6 cellular contexts compared by ENCODE assay signal in genomic region chr7:100895956-100896742, GRCh38. TPM values are rescaled to one million over a fixed set of nuclear protein-coding genes. Genes with fewer than 3 reads are reported as not detected.
A peak's percentile ranks its signal among the peaks of the same experiment; 100 is the strongest.
DNase-seq lines count a peak whose midpoint lies in the region; ATAC-seq, FAIRE-seq and TF ChIP-seq lines count a peak whose summit lies in the region.

No MANE protein-coding gene starts in this region.

- intact Hi-C loops in pancreas (cut with DNase I) = loop anchor here in 2 of 3 donors (2.0 to 10.0 kb wide), 2 partner anchors 165 to 169 kb away; no protein-coding TSS in a partner anchor
- intact Hi-C loops in posterior vena cava (cut with DNase I) = loop anchor here in 1 of 2 donors (5.0 kb wide), 1 partner anchor 166 kb away; no protein-coding TSS in a partner anchor

- FAIRE-seq in pancreas (lab: Jason Lieb, UNC) = no peak

- no peaks in the 10 kb centered on the region for H3K36me3 ChIP-seq in pancreas

- CTCF ChIA-PET in activated CD4-positive, alpha-beta T cell treated with anti-CD3 and anti-CD28 coated beads, Interleukin-2, amount 10 ng/mL, durations not matched to agents 7 days and 5 days (lab: Charles Lee) = interaction anchor here (0.6 to 2.3 kb wide), 3 partner anchors 42 to 166 kb away, joined by 3 to 10 read pairs (median 3); no protein-coding TSS in a partner anchor

- peak overlapping the region in 2 of 4 donors; percentile 57 to 72 for H3K27ac ChIP-seq in pancreas

- POLR2A ChIA-PET in activated CD4-positive, alpha-beta T cell treated with anti-CD3 and anti-CD28 coated beads, Interleukin-2, amount 10 ng/mL, durations not matched to agents 7 days and 5 days (lab: Charles Lee) = no interaction called here

- peaks cover 21% of the 10 kb centered on the region for H3K4me1 Mint-ChIP-seq in activated CD4-positive, alpha-beta T cell treated with anti-CD3 and anti-CD28 coated beads, Interleukin-2, amount 10 ng/mL, durations not matched to agents 7 days and 5 days

- ATAC-seq in pancreas (peak; percentile 33 to 66 (median 60)), GM21447 (IDR thresholded peaks at IDR 0.05; ENCODE audit: unreplicated experiment) (no peak)

- H3K9me3 ChIP-seq in pancreas = no peaks in the 10 kb centered on the region

- peak overlapping the region; percentile 55 for H3K4me3 Mint-ChIP-seq in activated CD4-positive, alpha-beta T cell treated with anti-CD3 and anti-CD28 coated beads, Interleukin-2, amount 10 ng/mL, durations not matched to agents 7 days and 5 days

- TF ChIP-seq CTCF in choroid plexus epithelial cell (conservative IDR thresholded peaks at IDR 0.05; ENCODE audit: low read depth, low read length) (no peak), pancreas (IDR thresholded peaks at IDR 0.05) (no peak)

- peaks cover 0 to 16% (median 5%) of the 10 kb centered on the region in 3 donors for H3K4me1 ChIP-seq in pancreas

- no peaks in the 10 kb centered on the region for H3K9me3 Mint-ChIP-seq in activated CD4-positive, alpha-beta T cell treated with anti-CD3 and anti-CD28 coated beads, Interleukin-2, amount 10 ng/mL, durations not matched to agents 7 days and 5 days

- 5 to 6% methylated on average over 50 to 55 of the region's 55 CpGs for WGBS in pancreas, 2 donors

- peaks cover 49% of the 10 kb centered on the region for H3K27me3 Mint-ChIP-seq in activated CD4-positive, alpha-beta T cell treated with anti-CD3 and anti-CD28 coated beads, Interleukin-2, amount 10 ng/mL, durations not matched to agents 7 days and 5 days

- H3K4me3 ChIP-seq in choroid plexus epithelial cell (ENCODE audit: low read depth, low read length) = peak overlapping the region; percentile 30
- peak overlapping the region in 2 of 4 donors; percentile 60 to 67 for H3K4me3 ChIP-seq in pancreas

- DNase-seq in activated CD4-positive, alpha-beta T cell treated with anti-CD3 and anti-CD28 coated beads, Interleukin-2, amount 10 ng/mL, durations not matched to agents 7 days and 5 days = no peak
- DNase-seq in activated CD4-positive, alpha-beta T cell treated with anti-CD3 and anti-CD28 coated beads, Interleukin-2, amount 50 U/mL, for 4 hours = no peak
- DNase-seq in choroid plexus epithelial cell (ENCODE audit: low read depth) (no peak), pancreas (peak; percentile 46 to 81 (median 77)), posterior vena cava (ENCODE audit: low spot score) (no peak)

- no peaks in the 10 kb centered on the region for H3K27me3 ChIP-seq in pancreas

- no peaks in the 10 kb centered on the region for H3K36me3 Mint-ChIP-seq in activated CD4-positive, alpha-beta T cell treated with anti-CD3 and anti-CD28 coated beads, Interleukin-2, amount 10 ng/mL, durations not matched to agents 7 days and 5 days (ENCODE audit: low read depth)

- no peak overlapping the region for H3K27ac Mint-ChIP-seq in activated CD4-positive, alpha-beta T cell treated with anti-CD3 and anti-CD28 coated beads, Interleukin-2, amount 10 ng/mL, durations not matched to agents 7 days and 5 days

RNA-seq across cellular contexts. Expression of gene ACHE, which starts 0.5 kb away (rescaled TPM):
- not detected for total RNA-seq in activated CD4-positive, alpha-beta T cell treated with anti-CD3 and anti-CD28 coated beads, Interleukin-2, amount 10 ng/mL, durations not matched to agents 7 days and 5 days
- total RNA-seq in pancreas (10 to 100 TPM in 1 of 6 donors, 1 to 10 TPM in 5; 1.2 to 10.9 (median 3.3) TPM), posterior vena cava (1 to 10 TPM; 2.8 to 9.4 TPM)
- polyA plus RNA-seq in pancreas = 1 to 10 TPM; 2.2 to 4.1 TPM

RNA-seq across cellular contexts. Expression of gene UFSP1, which starts 6.6 kb away (rescaled TPM):
- 1 to 10 TPM; 2.3 to 3.1 TPM for total RNA-seq in activated CD4-positive, alpha-beta T cell treated with anti-CD3 and anti-CD28 coated beads, Interleukin-2, amount 10 ng/mL, durations not matched to agents 7 days and 5 days
- total RNA-seq in pancreas (1 to 10 TPM in 5 of 6 donors, under 1 TPM in 1; 0.83 to 3.2 (median 2.1) TPM), posterior vena cava (1 to 10 TPM; 2.7 to 3.3 TPM)
- 1 to 10 TPM; 5.2 to 6.3 TPM for polyA plus RNA-seq in pancreas

RNA-seq across cellular contexts. Expression of gene SRRT, which starts 21.2 kb away (rescaled TPM):
- 100 to 1,000 TPM; 262 to 280 TPM for total RNA-seq in activated CD4-positive, alpha-beta T cell treated with anti-CD3 and anti-CD28 coated beads, Interleukin-2, amount 10 ng/mL, durations not matched to agents 7 days and 5 days
- total RNA-seq in pancreas (10 to 100 TPM; 39.2 to 83.5 (median 50.0) TPM), posterior vena cava (10 to 100 TPM; 78.0 to 91.2 TPM)
- 100 to 1,000 TPM; 139 to 179 TPM for polyA plus RNA-seq in pancreas

RNA-seq across cellular contexts. Expression of gene TRIP6, which starts 29.0 kb away (rescaled TPM):
- total RNA-seq in activated CD4-positive, alpha-beta T cell treated with anti-CD3 and anti-CD28 coated beads, Interleukin-2, amount 10 ng/mL, durations not matched to agents 7 days and 5 days = 10 to 100 TPM; 24.8 to 34.2 TPM
- total RNA-seq in pancreas (10 to 100 TPM; 24.1 to 36.6 (median 33.1) TPM), posterior vena cava (10 to 100 TPM; 55.7 to 58.7 TPM)
- polyA plus RNA-seq in pancreas = 10 to 100 TPM; 41.7 to 57.6 TPM

RNA-seq across cellular contexts. Expression of gene SLC12A9, which starts 43.6 kb away (rescaled TPM):
- total RNA-seq in activated CD4-positive, alpha-beta T cell treated with anti-CD3 and anti-CD28 coated beads, Interleukin-2, amount 10 ng/mL, durations not matched to agents 7 days and 5 days = 10 to 100 TPM; 44.1 to 49.1 TPM
- total RNA-seq in pancreas = 10 to 100 TPM; 11.9 to 20.8 (median 13.9) TPM
- polyA plus RNA-seq in pancreas = 10 to 100 TPM; 34.4 to 34.6 TPM
- 10 to 100 TPM; 15.6 to 22.8 TPM for total RNA-seq in posterior vena cava

Comparison
In these comparisons a context has a peak if more than half of its experiments do, and no peak if none do; other contexts are left out.
1. DNase-seq: peak in pancreas (6 of 6); none in activated CD4-positive, alpha-beta T cell treated with anti-CD3 and anti-CD28 coated beads, Interleukin-2, amount 10 ng/mL, durations not matched to agents 7 days and 5 days (single experiment), activated CD4-positive, alpha-beta T cell treated with anti-CD3 and anti-CD28 coated beads, Interleukin-2, amount 50 U/mL, for 4 hours (0 of 2), choroid plexus epithelial cell (single experiment) and posterior vena cava (single experiment).